ENCODE assay signal across 16 cellular contexts in the genomic region with DNA sequence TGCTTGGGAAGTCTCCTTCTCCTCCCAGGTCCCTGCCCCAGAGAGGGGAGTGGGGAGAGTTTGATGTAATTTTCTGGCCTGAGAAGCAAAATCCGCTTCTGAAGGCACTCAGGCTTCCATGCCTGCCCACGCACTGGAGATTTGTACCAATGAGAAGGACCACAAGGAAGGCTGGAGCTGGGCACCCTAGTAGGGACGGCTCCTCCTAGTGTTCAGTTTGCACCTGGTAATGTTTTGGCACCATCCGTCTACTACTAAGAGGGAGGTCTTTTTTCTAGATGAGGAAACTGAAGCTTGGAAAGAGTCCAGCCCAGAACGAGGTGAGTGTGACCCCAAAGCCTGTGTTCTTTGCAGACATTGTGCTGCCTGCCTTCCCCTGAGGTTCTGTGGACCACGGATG.
DNase-seq lines count a peak whose midpoint lies in the region; ATAC-seq and TF ChIP-seq lines count a peak whose summit lies in the region.
"Had no signal": no experiment of that assay in that cellular context is flagged by ENCODE, and none has a peak within 500 bp of the region (broad histone marks: within the 10 kb centered on the region; RNA-seq: fewer than 3 reads in every experiment).

No MANE protein-coding gene starts in this region.

- H3K27ac ChIP-seq in 22Rv1: no peak overlapping the region
- H3K27ac ChIP-seq: BLaER1 treated with 17β-estradiol and CSF1 and Interleukin-3, amounts not matched to agents 10 nM and 100 nM; esophagus muscularis mucosa; SJSA1 had no signal

- TF ChIP-seq CTCF in 22Rv1 (IDR thresholded peaks at IDR 0.05) (peak; percentile 29; the same call in 1 of the 2 replicates), GM12864 (IDR thresholded peaks at IDR 0.05; ENCODE audit: low read depth, low read length, missing control alignments) (peak; percentile 48), cardiac fibroblast (IDR thresholded peaks at IDR 0.05; ENCODE audit: low read depth, low read length) (peak; percentile 11)

- H3K4me3 ChIP-seq in GM12864 (ENCODE audit: low read depth, low read length): no peak overlapping the region
- H3K4me3 ChIP-seq in cardiac fibroblast (replicated peaks in 1 of 2; ENCODE audit: low read depth in 2 of 2, low read length in 2 of 2): no peak overlapping the region
- H3K4me3 ChIP-seq: BLaER1 treated with 17β-estradiol and CSF1 and Interleukin-3, amounts not matched to agents 10 nM and 100 nM; esophagus muscularis mucosa; SJSA1 had no signal

- DNase-seq in GM12864 (ENCODE audit: low read depth) (no peak), NAMALWA (ENCODE audit: low spot score) (peak; percentile 3), cardiac fibroblast (ENCODE audit: low read depth in 2 of 2) (no peak), NCI-H1436 (lab: John Stamatoyannopoulos, UW) (no peak)
- no peak for DNase-seq in activated naive CD4-positive, alpha-beta T cell (lab: John Stamatoyannopoulos, UW)
- DNase-seq: activated CD4-positive, CD25-positive, alpha-beta regulatory T cell treated with anti-CD3 and anti-CD28 coated beads, Interleukin-2, amount 50 U/mL, for 72 hours; naive B cell; small intestine; trophoblast cell had no signal

- ATAC-seq in GM19324 (IDR thresholded peaks at IDR 0.05; ENCODE audit: low FRiP score, unreplicated experiment): no peak
- ATAC-seq in HG02759 (IDR thresholded peaks at IDR 0.05; ENCODE audit: unreplicated experiment): no peak
- ATAC-seq: activated T-helper 17 cell treated with anti-CD3 and anti-CD28 coated beads, Interleukin-2, amount 50 U/mL, for 72 hours had no signal
